Comparison of ENCODE assay signal across 1 cellular context in genomic region chr2:17643031-17643615, GRCh38.
TF ChIP-seq lines count a peak whose summit lies in the region.

No MANE protein-coding gene starts in this region.

TF ChIP-seq in A549, 52 proteins besides CTCF, POLR2A, EP300 and RAD21 (continued from another document):
- TF ChIP-seq TFCP2L1 (CRISPR knock-in tag; IDR thresholded peaks at IDR 0.05) (no peak), HOXB5 (CRISPR knock-in tag; IDR thresholded peaks at IDR 0.05) (no peak), CHD2 (IDR thresholded peaks at IDR 0.05; ENCODE audit: low read length, partially characterized antibody) (no peak), GATA3 (IDR thresholded peaks at IDR 0.05; ENCODE audit: borderline replicate concordance) (no peak), HDAC2 (IDR thresholded peaks at IDR 0.05) (no peak), MYC (IDR thresholded peaks at IDR 0.05; ENCODE audit: borderline replicate concordance, low read length) (no peak), ESRRA (IDR thresholded peaks at IDR 0.05; ENCODE audit: borderline replicate concordance, low read length) (no peak), ZSCAN20 (CRISPR knock-in tag; IDR thresholded peaks at IDR 0.05) (no peak), EHF (CRISPR knock-in tag; IDR thresholded peaks at IDR 0.05) (no peak), HMGXB4 (CRISPR knock-in tag; IDR thresholded peaks at IDR 0.05; ENCODE audit: borderline replicate concordance) (no peak), RARB (CRISPR knock-in tag; IDR thresholded peaks at IDR 0.05) (no peak), MAZ (IDR thresholded peaks at IDR 0.05; ENCODE audit: borderline replicate concordance, low read depth, low read length) (no peak), ZFP36 (IDR thresholded peaks at IDR 0.05; ENCODE audit: borderline replicate concordance, partially characterized antibody) (no peak), NFE2L2 (conservative IDR thresholded peaks at IDR 0.05; ENCODE audit: low read length) (0 out of 2 replicates have a peak, but pooled peaks have one; percentile 11)
- TF ChIP-seq, protein P1, sequence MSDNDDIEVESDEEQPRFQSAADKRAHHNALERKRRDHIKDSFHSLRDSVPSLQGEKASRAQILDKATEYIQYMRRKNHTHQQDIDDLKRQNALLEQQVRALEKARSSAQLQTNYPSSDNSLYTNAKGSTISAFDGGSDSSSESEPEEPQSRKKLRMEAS (IDR thresholded peaks at IDR 0.05) = peak; percentile 85
- TF ChIP-seq, protein P2, sequence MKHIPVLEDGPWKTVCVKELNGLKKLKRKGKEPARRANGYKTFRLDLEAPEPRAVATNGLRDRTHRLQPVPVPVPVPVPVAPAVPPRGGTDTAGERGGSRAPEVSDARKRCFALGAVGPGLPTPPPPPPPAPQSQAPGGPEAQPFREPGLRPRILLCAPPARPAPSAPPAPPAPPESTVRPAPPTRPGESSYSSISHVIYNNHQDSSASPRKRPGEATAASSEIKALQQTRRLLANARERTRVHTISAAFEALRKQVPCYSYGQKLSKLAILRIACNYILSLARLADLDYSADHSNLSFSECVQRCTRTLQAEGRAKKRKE (CRISPR knock-in tag; IDR thresholded peaks at IDR 0.05; ENCODE audit: low read depth) = no peak
